Comparison of ENCODE assay signal across 36 cellular contexts in genomic region chr1:204169871-204170270, GRCh38. TPM values are rescaled to one million over a fixed set of nuclear protein-coding genes. Genes with fewer than 3 reads are reported as not detected.
"Had no signal": no experiment of that assay in that cellular context is flagged by ENCODE, and none has a peak within 500 bp of the region (broad histone marks: within the 10 kb centered on the region; RNA-seq: fewer than 3 reads in every experiment).

No MANE protein-coding gene starts in this region.

- H3K36me3 ChIP-seq: ascending aorta, brain microvascular endothelial cell, heart left ventricle, pancreas, suprapubic skin, tibial artery, upper lobe of right lung, WERI-Rb-1 had no signal

- H3K27ac ChIP-seq: ascending aorta, brain microvascular endothelial cell, heart left ventricle, pancreas, psoas muscle, suprapubic skin, tibial artery, upper lobe of right lung, WERI-Rb-1 had no signal

- H3K27me3 ChIP-seq: ascending aorta, brain microvascular endothelial cell, pancreas, suprapubic skin, upper lobe of right lung had no signal

- DNase-seq: activated CD4-positive, alpha-beta T cell treated with anti-CD3 and anti-CD28 coated beads for 48 hours; activated CD4-positive, alpha-beta T cell treated with anti-CD3 and anti-CD28 coated beads, Interleukin-2, amount 50 U/mL, for 48 hours; activated CD8-positive, alpha-beta memory T cell treated with anti-CD3 and anti-CD28 coated beads for 24 hours; activated effector memory CD4-positive, alpha-beta T cell treated with anti-CD3 and anti-CD28 coated beads, Interleukin-2, amount 50 U/mL, for 16 hours; activated naive CD4-positive, alpha-beta T cell treated with anti-CD3 and anti-CD28 coated beads for 36 hours; activated naive CD8-positive, alpha-beta T cell treated with anti-CD3 and anti-CD28 coated beads for 36 hours; brain microvascular endothelial cell; caudate nucleus; cortex of kidney; heart left ventricle; hypothalamus; immature natural killer cell; kidney; left colon; mammary epithelial cell; naive B cell; nucleus accumbens; pancreas; psoas muscle; stimulated activated CD4-positive, alpha-beta T cell treated with anti-CD3 and anti-CD28 coated beads, Interleukin-1b, Interleukin-23, amount 100 ng/mL, for 48 hours; stimulated activated naive CD4-positive, alpha-beta T cell; T-helper 9 cell; tibial artery; upper lobe of right lung; WERI-Rb-1 had no signal

- H3K9me3 ChIP-seq: pancreas, psoas muscle had no signal

- H3K4me1 ChIP-seq: ascending aorta, heart left ventricle, psoas muscle, suprapubic skin, tibial artery, upper lobe of right lung had no signal

- H3K4me2 ChIP-seq: smooth muscle cell had no signal

- H3K4me3 ChIP-seq: ascending aorta, heart left ventricle, pancreas, psoas muscle, smooth muscle cell, suprapubic skin, tibial artery, upper lobe of right lung had no signal

RNA-seq across cellular contexts. Expression of gene REN, which starts 3.7 kb away (rescaled TPM):
- total RNA-seq: activated naive CD4-positive, alpha-beta T cell treated with anti-CD3 and anti-CD28 coated beads for 36 hours; activated naive CD8-positive, alpha-beta T cell treated with anti-CD3 and anti-CD28 coated beads for 36 hours; activated T-helper 1 cell treated with anti-CD3 and anti-CD28 coated beads, Interleukin-12 subunit alpha, Interleukin-12 subunit beta, Interleukin-2, Interleukin-4 antibody, amounts not matched to agents 30 ng/mL and 10 ng/mL and 1 ng/mL, durations not matched to agents 14 hours and 24 hours and 36 hours; ascending aorta; chondrocyte; endothelial cell of umbilical vein; heart left ventricle; mammary epithelial cell; mesothelial cell of epicardium; neural crest cell; pancreas; psoas muscle; smooth muscle cell had no signal
- polyA plus RNA-seq: heart left ventricle, immature natural killer cell, psoas muscle, smooth muscle cell had no signal

RNA-seq across cellular contexts. Expression of gene KISS1, which starts 26.4 kb away (rescaled TPM):
- total RNA-seq: activated naive CD4-positive, alpha-beta T cell treated with anti-CD3 and anti-CD28 coated beads for 36 hours; activated naive CD8-positive, alpha-beta T cell treated with anti-CD3 and anti-CD28 coated beads for 36 hours; activated T-helper 1 cell treated with anti-CD3 and anti-CD28 coated beads, Interleukin-12 subunit alpha, Interleukin-12 subunit beta, Interleukin-2, Interleukin-4 antibody, amounts not matched to agents 30 ng/mL and 10 ng/mL and 1 ng/mL, durations not matched to agents 14 hours and 24 hours and 36 hours; ascending aorta; heart left ventricle; mammary epithelial cell; neural crest cell; psoas muscle; suprapubic skin had no signal
- polyA plus RNA-seq: esophagus, heart left ventricle, immature natural killer cell, mammary epithelial cell had no signal

RNA-seq across cellular contexts. Expression of gene GOLT1A, which starts 43.9 kb away (rescaled TPM):
- total RNA-seq: activated naive CD4-positive, alpha-beta T cell treated with anti-CD3 and anti-CD28 coated beads for 36 hours; activated T-helper 1 cell treated with anti-CD3 and anti-CD28 coated beads, Interleukin-12 subunit alpha, Interleukin-12 subunit beta, Interleukin-2, Interleukin-4 antibody, amounts not matched to agents 30 ng/mL and 10 ng/mL and 1 ng/mL, durations not matched to agents 14 hours and 24 hours and 36 hours; ascending aorta; chondrocyte; endothelial cell of umbilical vein; fibroblast of villous mesenchyme; neural crest cell; psoas muscle; suprapubic skin had no signal
- polyA plus RNA-seq: endothelial cell of umbilical vein, fibroblast of lung, immature natural killer cell, smooth muscle cell had no signal
